ENCODE assay signal across 10 cellular contexts in genomic region chr9:131545003-131545785, GRCh38. TPM values are rescaled to one million over a fixed set of nuclear protein-coding genes. Genes with fewer than 3 reads are reported as not detected.
DNase-seq lines count a peak whose midpoint lies in the region; ATAC-seq and TF ChIP-seq lines count a peak whose summit lies in the region.
"Had no signal": no experiment of that assay in that cellular context is flagged by ENCODE, and none has a peak within 500 bp of the region (broad histone marks: within the 10 kb centered on the region; RNA-seq: fewer than 3 reads in every experiment).

PRRT1B (plus strand) TSS chr9:131545523; CDS start chr9:131545616, 93 bp downstream.

- intact Hi-C loops in naive thymus-derived CD4-positive, alpha-beta T cell (cut with micrococcal nuclease), result no loop called here
- intact Hi-C loops in vagina (cut with DNase I), result no loop called here

- CTCF ChIA-PET in naive thymus-derived CD4-positive, alpha-beta T cell (lab: Charles Lee), result interaction anchor here (0.7 kb wide), 1 partner anchor 14 kb away, joined by 4 read pairs; no protein-coding TSS in a partner anchor

- H3K9me3 ChIP-seq in ectodermal cell (ENCODE audit: control insufficient read depth, low read length) (no peaks in the 10 kb centered on the region), vagina (peaks cover 5% of the 10 kb centered on the region)
- peaks cover 0 to 24% (median 3%) of the 10 kb centered on the region in 3 experiments for H3K9me3 ChIP-seq in naive thymus-derived CD4-positive, alpha-beta T cell (ENCODE audit: control insufficient read depth in 2 of 3, low read length in 3 of 3)

- H3K36me3 Mint-ChIP-seq in naive thymus-derived CD4-positive, alpha-beta T cell, result peaks cover 4 to 22% (median 10%) of the 10 kb centered on the region in 5 donors

- no peak for ATAC-seq in naive thymus-derived CD4-positive, alpha-beta T cell
- no peak for ATAC-seq in HG03139 (IDR thresholded peaks at IDR 0.05; ENCODE audit: unreplicated experiment)

- POLR2A ChIA-PET in naive thymus-derived CD4-positive, alpha-beta T cell (lab: Charles Lee), result no interaction called here

- H3K9me3 Mint-ChIP-seq in naive thymus-derived CD4-positive, alpha-beta T cell, result peaks cover 0 to 52% (median 23%) of the 10 kb centered on the region in 11 donors

- peak within 1 kb of the TSS in 1 of 9 donors; percentile 77 for H3K27ac Mint-ChIP-seq in naive thymus-derived CD4-positive, alpha-beta T cell

- H3K4me1 ChIP-seq in ectodermal cell (ENCODE audit: control insufficient read depth, insufficient read depth, low read length) (no peaks in the 10 kb centered on the region), vagina (peaks cover 21% of the 10 kb centered on the region)
- H3K4me1 ChIP-seq in naive thymus-derived CD4-positive, alpha-beta T cell (ENCODE audit: control insufficient read depth in 2 of 2, insufficient read depth in 2 of 2, low read length in 2 of 2), result peaks cover 6 to 21% of the 10 kb centered on the region in 2 donors

- TF ChIP-seq CTCF in vagina (IDR thresholded peaks at IDR 0.05), result no peak

- no peak for TF ChIP-seq POLR2A in vagina (IDR thresholded peaks at IDR 0.05)

- peaks cover 25% of the 10 kb centered on the region for H3K27me3 ChIP-seq in ectodermal cell (ENCODE audit: control insufficient read depth, insufficient read depth, low read length, poor library complexity, severe bottlenecking)
- H3K27me3 ChIP-seq in naive thymus-derived CD4-positive, alpha-beta T cell (ENCODE audit: control insufficient read depth in 2 of 2, insufficient read depth in 2 of 2, low read length in 2 of 2), result peaks cover 0 to 4% of the 10 kb centered on the region in 2 donors
- peaks cover 9% of the 10 kb centered on the region for H3K27me3 ChIP-seq in vagina

- H3K4me3 Mint-ChIP-seq in naive thymus-derived CD4-positive, alpha-beta T cell, result peak within 1 kb of the TSS; percentile 21 to 86 (median 62)

- peak within 1 kb of the TSS; percentile 18 for H3K4me3 ChIP-seq in ectodermal cell (ENCODE audit: insufficient read depth, low read depth, low read length)
- H3K4me3 ChIP-seq in naive thymus-derived CD4-positive, alpha-beta T cell (ENCODE audit: low read length), result no peak within 1 kb of the TSS
- peak within 1 kb of the TSS in 1 of 2 donors; percentile 1 for H3K4me3 ChIP-seq in vagina

- WGBS in ectodermal cell, 2 experiments, result 72 to 74% methylated on average over 50 of the region's 50 CpGs

- H3K4me1 Mint-ChIP-seq in naive thymus-derived CD4-positive, alpha-beta T cell, result peaks cover 9 to 31% (median 23%) of the 10 kb centered on the region in 7 donors

- H3K27me3 Mint-ChIP-seq in naive thymus-derived CD4-positive, alpha-beta T cell, result peaks cover 32 to 67% (median 37%) of the 10 kb centered on the region in 5 donors

- DNase-seq in COR-L47 (lab: John Stamatoyannopoulos, UW) (peak; percentile 60), NCI-H1930 (lab: John Stamatoyannopoulos, UW) (peak; percentile 24 to 54), vagina (ENCODE audit: extremely low spot score in 2 of 2) (no peak), D341Med (ENCODE audit: low spot score) (no peak)
- no peak for DNase-seq in naive thymus-derived CD4-positive, alpha-beta T cell
- no peak for DNase-seq in stimulated activated CD4-positive, alpha-beta T cell treated with anti-CD3 and anti-CD28 coated beads, Interleukin-4, amount 100 ng/mL, for 1 hour
- DNase-seq: activated gamma-delta T cell had no signal

- H3K36me3 ChIP-seq in ectodermal cell (ENCODE audit: control insufficient read depth, insufficient read depth, low read length) (no peaks in the 10 kb centered on the region), vagina (no peaks in the 10 kb centered on the region)
- H3K36me3 ChIP-seq in naive thymus-derived CD4-positive, alpha-beta T cell (ENCODE audit: control insufficient read depth in 2 of 3, insufficient read depth in 3 of 3, low read length in 3 of 3), result no peaks in the 10 kb centered on the region

- H3K27ac ChIP-seq in ectodermal cell (ENCODE audit: insufficient read depth, low read depth, low read length, poor library complexity, severe bottlenecking) (no peak within 1 kb of the TSS), vagina (no peak within 1 kb of the TSS)
- H3K27ac ChIP-seq in naive thymus-derived CD4-positive, alpha-beta T cell (ENCODE audit: low read depth, low read length), result no peak within 1 kb of the TSS

RNA-seq across cellular contexts. Expression of gene PRRT1B, which starts in this region (rescaled TPM):
- polyA plus RNA-seq in ectodermal cell (2013, experiment 1 of 4), result not detected
- not detected for polyA plus RNA-seq in ectodermal cell (2013, experiment 2 of 4)
- not detected for polyA plus RNA-seq in ectodermal cell (2013, experiment 3 of 4)
- not detected for polyA plus RNA-seq in ectodermal cell (2013, experiment 4 of 4)
- not detected for total RNA-seq in naive thymus-derived CD4-positive, alpha-beta T cell
- polyA plus RNA-seq in naive thymus-derived CD4-positive, alpha-beta T cell, result not detected
- total RNA-seq in vagina, result not detected
- total RNA-seq: mononuclear cell had no signal

Comparison
In these comparisons a context has a peak if more than half of its experiments do, and no peak if none do; other contexts are left out.
1. DNase-seq: peak in COR-L47 (single experiment) and NCI-H1930 (2 of 2); none in naive thymus-derived CD4-positive, alpha-beta T cell (0 of 9), stimulated activated CD4-positive, alpha-beta T cell treated with anti-CD3 and anti-CD28 coated beads, Interleukin-4, amount 100 ng/mL, for 1 hour (single experiment), vagina (0 of 2) and D341Med (single experiment).